ENCODE assay signal across 17 cellular contexts in genomic region chr14:102201776-102202175, GRCh38.
DNase-seq lines count a peak whose midpoint lies in the region; ATAC-seq, FAIRE-seq and TF ChIP-seq lines count a peak whose summit lies in the region.
"Had no signal": no experiment of that assay in that cellular context is flagged by ENCODE, and none has a peak within 500 bp of the region (broad histone marks: within the 10 kb centered on the region; RNA-seq: fewer than 3 reads in every experiment).

No MANE protein-coding gene starts in this region.

- H3K9me3 Mint-ChIP-seq in CD4-positive, CD25-positive, alpha-beta regulatory T cell, result no peaks in the 10 kb centered on the region
- no peaks in the 10 kb centered on the region for H3K9me3 Mint-ChIP-seq in activated naive CD8-positive, alpha-beta T cell (ENCODE audit: low read depth)
- peaks cover 0 to 2% (median 0%) of the 10 kb centered on the region in 11 donors for H3K9me3 Mint-ChIP-seq in naive thymus-derived CD4-positive, alpha-beta T cell

- no peaks in the 10 kb centered on the region for H3K27me3 Mint-ChIP-seq in CD4-positive, CD25-positive, alpha-beta regulatory T cell
- H3K27me3 Mint-ChIP-seq in activated naive CD8-positive, alpha-beta T cell, result no peaks in the 10 kb centered on the region
- no peaks in the 10 kb centered on the region for H3K27me3 Mint-ChIP-seq in naive thymus-derived CD4-positive, alpha-beta T cell

- no peaks in the 10 kb centered on the region for H3K9me3 ChIP-seq in CD4-positive, CD25-positive, alpha-beta regulatory T cell (ENCODE audit: control insufficient read depth in 2 of 2, low read length in 2 of 2)
- no peaks in the 10 kb centered on the region for H3K9me3 ChIP-seq in naive thymus-derived CD4-positive, alpha-beta T cell (ENCODE audit: control insufficient read depth in 2 of 3, low read length in 3 of 3)
- no peaks in the 10 kb centered on the region for H3K9me3 ChIP-seq in osteoblast (ENCODE audit: low read depth, low read length)
- no peaks in the 10 kb centered on the region for H3K9me3 ChIP-seq in mesenchymal stem cell (ENCODE audit: control insufficient read depth, low read length)
- H3K9me3 ChIP-seq: pancreas had no signal

- H3K27ac ChIP-seq in CD4-positive, CD25-positive, alpha-beta regulatory T cell (ENCODE audit: insufficient read depth, low read length, poor library complexity, severe bottlenecking), result peak overlapping the region; percentile 19
- no peak overlapping the region for H3K27ac ChIP-seq in naive thymus-derived CD4-positive, alpha-beta T cell (ENCODE audit: low read depth, low read length)
- no peak overlapping the region for H3K27ac ChIP-seq in osteoblast (ENCODE audit: low read depth, low read length)
- H3K27ac ChIP-seq in mesenchymal stem cell (ENCODE audit: low read length, poor library complexity, severe bottlenecking), result no peak overlapping the region
- H3K27ac ChIP-seq: coronary artery, pancreas, skin epidermis had no signal

- no peak for ATAC-seq in CD4-positive, CD25-positive, alpha-beta regulatory T cell (ENCODE audit: low read depth in 2 of 2)
- ATAC-seq in naive thymus-derived CD4-positive, alpha-beta T cell, result no peak
- no peak for ATAC-seq in GM18520 (IDR thresholded peaks at IDR 0.05; ENCODE audit: unreplicated experiment)
- ATAC-seq: pancreas had no signal

- H3K14ac ChIP-seq in mesenchymal stem cell (ENCODE audit: low read length in 2 of 2), result peak overlapping the region in 1 of 2 experiments; percentile 13

- H3K27me3 ChIP-seq in CD4-positive, CD25-positive, alpha-beta regulatory T cell (ENCODE audit: control insufficient read depth, insufficient read depth, low read length), result no peaks in the 10 kb centered on the region
- H3K27me3 ChIP-seq in naive thymus-derived CD4-positive, alpha-beta T cell (ENCODE audit: control insufficient read depth in 2 of 2, insufficient read depth in 2 of 2, low read length in 2 of 2), result no peaks in the 10 kb centered on the region
- no peaks in the 10 kb centered on the region for H3K27me3 ChIP-seq in osteoblast (ENCODE audit: insufficient read depth, low read length)
- no peaks in the 10 kb centered on the region for H3K27me3 ChIP-seq in mesenchymal stem cell (ENCODE audit: control insufficient read depth in 1 of 2, insufficient read depth in 1 of 2, low read length in 2 of 2)
- H3K27me3 ChIP-seq: pancreas had no signal

- no peak for TF ChIP-seq POLR2A in GM12891 (IDR thresholded peaks at IDR 0.05; ENCODE audit: low read depth, low read length)

- FAIRE-seq in GM12891 (lab: Jason Lieb, UNC), result peak; percentile 51
- FAIRE-seq: keratinocyte, pancreas had no signal

- H3K79me2 ChIP-seq in osteoblast (ENCODE audit: insufficient read depth, low read length), result peaks cover 83% of the 10 kb centered on the region

- H3K36me3 ChIP-seq in CD4-positive, CD25-positive, alpha-beta regulatory T cell (ENCODE audit: control insufficient read depth, insufficient read depth, low read length), result peaks cover 55% of the 10 kb centered on the region
- H3K36me3 ChIP-seq in naive thymus-derived CD4-positive, alpha-beta T cell (ENCODE audit: control insufficient read depth in 2 of 3, insufficient read depth in 3 of 3, low read length in 3 of 3), result peaks cover 0 to 56% (median 5%) of the 10 kb centered on the region in 3 experiments
- H3K36me3 ChIP-seq in osteoblast (ENCODE audit: insufficient read depth, low read length) (peaks cover 37% of the 10 kb centered on the region), mesenchymal stem cell (ENCODE audit: control insufficient read depth in 1 of 2, insufficient read depth in 2 of 2, low read depth in 1 of 2, low read length in 2 of 2) (peaks cover 48 to 65% of the 10 kb centered on the region in 2 experiments)
- H3K36me3 ChIP-seq: pancreas had no signal

- no peak overlapping the region for H3K23ac ChIP-seq in mesenchymal stem cell (ENCODE audit: low read length in 2 of 2)

- H3K4me1 Mint-ChIP-seq in CD4-positive, CD25-positive, alpha-beta regulatory T cell, result peaks cover 23 to 57% (median 49%) of the 10 kb centered on the region in 4 donors
- H3K4me1 Mint-ChIP-seq in activated naive CD8-positive, alpha-beta T cell (ENCODE audit: low read depth), result peaks cover 57% of the 10 kb centered on the region
- peaks cover 45 to 71% (median 57%) of the 10 kb centered on the region in 7 donors for H3K4me1 Mint-ChIP-seq in naive thymus-derived CD4-positive, alpha-beta T cell

- no peak overlapping the region for H3K4ac ChIP-seq in mesenchymal stem cell (ENCODE audit: low read depth in 1 of 2, low read length in 2 of 2)

- H3K4me3 ChIP-seq in CD4-positive, CD25-positive, alpha-beta regulatory T cell (ENCODE audit: low read depth, low read length), result peak overlapping the region; percentile 64
- H3K4me3 ChIP-seq in naive thymus-derived CD4-positive, alpha-beta T cell (ENCODE audit: low read length), result no peak overlapping the region
- H3K4me3 ChIP-seq in osteoblast (ENCODE audit: insufficient read depth, low read length) (no peak overlapping the region), mesenchymal stem cell (ENCODE audit: insufficient read depth in 1 of 2, low read depth in 1 of 2, low read length in 2 of 2) (no peak overlapping the region)
- H3K4me3 ChIP-seq: coronary artery, pancreas, SK-N-MC, skin epidermis had no signal

- H3K9ac ChIP-seq in mesenchymal stem cell (ENCODE audit: low read length), result no peak overlapping the region

- H3K79me1 ChIP-seq in mesenchymal stem cell (replicated peaks; ENCODE audit: low read length, poor library complexity, severe bottlenecking), result peaks cover 63% of the 10 kb centered on the region

- H3K4me2 ChIP-seq in osteoblast (ENCODE audit: insufficient read depth, low read length) (no peak overlapping the region), mesenchymal stem cell (ENCODE audit: low read length, poor library complexity, severe bottlenecking) (no peak overlapping the region)

- no peak for TF ChIP-seq CTCF in osteoblast (IDR thresholded peaks at IDR 0.05; ENCODE audit: extremely low read depth, low read depth, low read length)

- H2BK5ac ChIP-seq in mesenchymal stem cell (ENCODE audit: low read depth, low read length, poor library complexity, severe bottlenecking), result no peak overlapping the region

- H3K36me3 Mint-ChIP-seq in CD4-positive, CD25-positive, alpha-beta regulatory T cell, result peaks cover 43% of the 10 kb centered on the region
- H3K36me3 Mint-ChIP-seq in activated naive CD8-positive, alpha-beta T cell, result peaks cover 13% of the 10 kb centered on the region
- H3K36me3 Mint-ChIP-seq in naive thymus-derived CD4-positive, alpha-beta T cell, result peaks cover 6 to 39% (median 22%) of the 10 kb centered on the region in 5 donors

- H3K4me1 ChIP-seq in CD4-positive, CD25-positive, alpha-beta regulatory T cell (ENCODE audit: control insufficient read depth, insufficient read depth, low read length, poor library complexity, severe bottlenecking), result peaks cover 24% of the 10 kb centered on the region
- peaks cover 10 to 28% of the 10 kb centered on the region in 2 donors for H3K4me1 ChIP-seq in naive thymus-derived CD4-positive, alpha-beta T cell (ENCODE audit: control insufficient read depth in 2 of 2, insufficient read depth in 2 of 2, low read length in 2 of 2)
- peaks cover 3% of the 10 kb centered on the region for H3K4me1 ChIP-seq in osteoblast (ENCODE audit: insufficient read depth, low read length)
- H3K4me1 ChIP-seq in mesenchymal stem cell (ENCODE audit: control insufficient read depth, insufficient read depth, low read depth, low read length), result peaks cover 13% of the 10 kb centered on the region

- H3K4me3 Mint-ChIP-seq in CD4-positive, CD25-positive, alpha-beta regulatory T cell, result peak overlapping the region in 2 of 4 donors; percentile 70 to 75
- H3K4me3 Mint-ChIP-seq in activated naive CD8-positive, alpha-beta T cell, result no peak overlapping the region
- H3K4me3 Mint-ChIP-seq in naive thymus-derived CD4-positive, alpha-beta T cell, result peak overlapping the region in 5 of 10 donors; percentile 37 to 59 (median 53)

- H3K18ac ChIP-seq in mesenchymal stem cell (ENCODE audit: low read depth in 1 of 2, low read length in 2 of 2), result no peak overlapping the region

- no peak overlapping the region for H2BK120ac ChIP-seq in mesenchymal stem cell (ENCODE audit: low read depth, low read length)

- no peak overlapping the region for H2BK12ac ChIP-seq in mesenchymal stem cell (ENCODE audit: low read length in 2 of 2)

- peak overlapping the region; percentile 87 to 96 (median 93) for H3K27ac Mint-ChIP-seq in CD4-positive, CD25-positive, alpha-beta regulatory T cell
- peak overlapping the region; percentile 41 for H3K27ac Mint-ChIP-seq in activated naive CD8-positive, alpha-beta T cell
- peak overlapping the region; percentile 33 to 90 (median 59) for H3K27ac Mint-ChIP-seq in naive thymus-derived CD4-positive, alpha-beta T cell

- H4K20me1 ChIP-seq in osteoblast (ENCODE audit: insufficient read depth, low read length), result peaks cover 24% of the 10 kb centered on the region

- DNase-seq in CD4-positive, CD25-positive, alpha-beta regulatory T cell, result no peak
- DNase-seq in GM12891 (ENCODE audit: insufficient read length, low spot score), result no peak
- DNase-seq in naive thymus-derived CD4-positive, alpha-beta T cell, result no peak
- no peak for DNase-seq in osteoblast (ENCODE audit: insufficient read length, low spot score, missing footprints)
- DNase-seq in glomerular visceral epithelial cell (ENCODE audit: extremely low spot score), result no peak
- no peak for DNase-seq in mesenchymal stem cell
- DNase-seq: amygdala; NCI-H146; NCI-H446 treated with DMSO at 0.1 percent for 48 hours; pancreas; stimulated activated naive CD4-positive, alpha-beta T cell treated with Interleukin-2 at 50 U/mL for 16 hours had no signal

- H2AFZ ChIP-seq in osteoblast (ENCODE audit: low read length) (no peak overlapping the region), mesenchymal stem cell (ENCODE audit: low read depth, low read length) (no peak overlapping the region)

- WGBS in mesenchymal stem cell, result 80% methylated on average over 4 of the region's 4 CpGs

- H4K91ac ChIP-seq in mesenchymal stem cell (ENCODE audit: low read length), result no peak overlapping the region

- CTCF ChIA-PET in naive thymus-derived CD4-positive, alpha-beta T cell (lab: Charles Lee), result no interaction called here

- POLR2A ChIA-PET in naive thymus-derived CD4-positive, alpha-beta T cell (lab: Charles Lee), result no interaction called here

- no peak overlapping the region for H2AK5ac ChIP-seq in mesenchymal stem cell (ENCODE audit: low read length, severe bottlenecking)

- no peak overlapping the region for H2BK15ac ChIP-seq in mesenchymal stem cell (ENCODE audit: low read depth, poor library complexity, severe bottlenecking)

- intact Hi-C loops in naive thymus-derived CD4-positive, alpha-beta T cell (cut with micrococcal nuclease), result no loop called here

- no peak overlapping the region for H4K8ac ChIP-seq in mesenchymal stem cell (ENCODE audit: low read length)

TF ChIP-seq in GM12891, 5 proteins besides CTCF, POLR2A, EP300 and RAD21:
- TF ChIP-seq POU2F2 (IDR thresholded peaks at IDR 0.05; ENCODE audit: low read depth, low read length), result no peak
- TF ChIP-seq PAX5 (IDR thresholded peaks at IDR 0.05; ENCODE audit: insufficient read depth, low read length, severe bottlenecking), result no peak
- no peak for TF ChIP-seq TAF1 (IDR thresholded peaks at IDR 0.05; ENCODE audit: low read depth, low read length)
- no peak for TF ChIP-seq SPI1 (IDR thresholded peaks at IDR 0.05; ENCODE audit: low read depth, low read length)
- TF ChIP-seq POLR2AphosphoS5 (IDR thresholded peaks at IDR 0.05; ENCODE audit: low read depth, low read length), result no peak

Comparison
In these comparisons a context has a peak if more than half of its experiments do, and no peak if none do; other contexts are left out.
1. H3K27ac Mint-ChIP-seq: peak in every context shown above with its lines; median percentile 93 in CD4-positive, CD25-positive, alpha-beta regulatory T cell; 59 in naive thymus-derived CD4-positive, alpha-beta T cell; 41 in activated naive CD8-positive, alpha-beta T cell.